In the genomic region with DNA sequence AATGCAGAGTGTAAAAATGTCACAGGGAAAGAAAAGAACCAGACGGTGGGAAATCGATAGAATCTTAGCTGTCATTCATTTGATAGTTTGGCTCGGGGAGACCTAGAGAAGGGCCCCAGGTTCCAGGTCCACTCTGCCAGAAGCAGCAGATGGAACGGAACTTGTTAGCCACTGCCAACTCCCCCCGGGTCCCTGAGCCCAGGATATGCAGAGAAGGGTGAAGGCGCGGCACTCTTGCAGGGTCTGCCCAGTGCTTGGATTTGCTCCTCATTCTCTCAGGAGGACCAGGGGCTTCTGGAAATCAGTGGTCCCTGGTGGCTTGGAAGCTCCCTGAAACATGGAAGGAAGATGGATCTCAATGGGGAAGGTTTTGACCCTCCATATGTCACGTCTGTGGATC, we compare ENCODE assay signal across 9 cellular contexts.
"Had no signal": no experiment of that assay in that cellular context is flagged by ENCODE, and none has a peak within 500 bp of the region (broad histone marks: within the 10 kb centered on the region; RNA-seq: fewer than 3 reads in every experiment).

No MANE protein-coding gene starts in this region.

- ATAC-seq: GM23338, HCT116 had no signal

- H3K9me3 ChIP-seq: HAP-1 had no signal

- H3K27ac ChIP-seq: GM23248 had no signal

- H3K9me3 Mint-ChIP-seq: HFFc6 had no signal

- H3K27ac Mint-ChIP-seq: GM23338, HFFc6 had no signal

- H3K4me3 Mint-ChIP-seq: GM23338, H9, HFFc6 had no signal

- H3K36me3 ChIP-seq: HAP-1 had no signal

- H3K4me1 Mint-ChIP-seq: GM23338 had no signal

- H3K4me3 ChIP-seq: GM23248, GM23338, HAP-1 had no signal

- DNase-seq: GM23248, GOT3, H7, H9, HCEC 1CT, HFFc6 had no signal

- H3K4me1 ChIP-seq: HAP-1 had no signal
